In genomic region chr1:230222678-230223077, GRCh38 we compare ENCODE assay signal across 11 cellular contexts.
DNase-seq lines count a peak whose midpoint lies in the region; ATAC-seq and TF ChIP-seq lines count a peak whose summit lies in the region.
"Had no signal": no experiment of that assay in that cellular context is flagged by ENCODE, and none has a peak within 500 bp of the region (broad histone marks: within the 10 kb centered on the region; RNA-seq: fewer than 3 reads in every experiment).

No MANE protein-coding gene starts in this region.

- no peak overlapping the region for H3K27ac ChIP-seq in endodermal cell (ENCODE audit: low read depth, low read length)
- no peak overlapping the region for H3K27ac ChIP-seq in CD4-positive, alpha-beta T cell (ENCODE audit: low read depth, low read length)

- intact Hi-C loops in CD4-positive, alpha-beta T cell (cut with DNase I, micrococcal nuclease): no loop called here

- H3K27me3 Mint-ChIP-seq in endodermal cell (ENCODE audit: insufficient read depth) (no peaks in the 10 kb centered on the region), WTC11 (ENCODE audit: low read depth) (no peaks in the 10 kb centered on the region), mesothelial cell of epicardium (ENCODE audit: low read depth) (no peaks in the 10 kb centered on the region)
- H3K27me3 Mint-ChIP-seq in stimulated activated naive B cell treated with anti-CD40 and anti-IgM and Interleukin-4, amounts not matched to agents 10 μg/mL and 1 μg/mL and 100 μg/mL, for 72 hours: no peaks in the 10 kb centered on the region
- no peaks in the 10 kb centered on the region for H3K27me3 Mint-ChIP-seq in CD4-positive, alpha-beta T cell

- H3K4me3 Mint-ChIP-seq in endodermal cell (no peak overlapping the region), WTC11 (no peak overlapping the region), mesothelial cell of epicardium (no peak overlapping the region)
- no peak overlapping the region for H3K4me3 Mint-ChIP-seq in stimulated activated naive B cell treated with anti-CD40 and anti-IgM and Interleukin-4, amounts not matched to agents 10 μg/mL and 1 μg/mL and 100 μg/mL, for 72 hours
- H3K4me3 Mint-ChIP-seq in CD4-positive, alpha-beta T cell: no peak overlapping the region

- ATAC-seq in HG03354 (IDR thresholded peaks at IDR 0.05; ENCODE audit: poor library complexity, severe bottlenecking, unreplicated experiment): peak; percentile 76
- ATAC-seq in stimulated activated naive B cell treated with anti-CD40 and anti-IgM and Interleukin-4, amounts not matched to agents 10 μg/mL and 1 μg/mL and 100 μg/mL, for 72 hours (replicated peaks): peak; percentile 69 to 71
- ATAC-seq in WTC11: no peak
- ATAC-seq in CD4-positive, alpha-beta T cell (ENCODE audit: poor library complexity): no peak

- no peaks in the 10 kb centered on the region for H3K9me3 ChIP-seq in endodermal cell (ENCODE audit: control insufficient read depth, low read length)
- no peaks in the 10 kb centered on the region for H3K9me3 ChIP-seq in CD4-positive, alpha-beta T cell (ENCODE audit: control insufficient read depth, low read length)

- H3K36me3 Mint-ChIP-seq in endodermal cell (ENCODE audit: low read depth) (no peaks in the 10 kb centered on the region), WTC11 (no peaks in the 10 kb centered on the region), mesothelial cell of epicardium (no peaks in the 10 kb centered on the region)
- peaks cover 15 to 41% of the 10 kb centered on the region in 2 donors for H3K36me3 Mint-ChIP-seq in stimulated activated naive B cell treated with anti-CD40 and anti-IgM and Interleukin-4, amounts not matched to agents 10 μg/mL and 1 μg/mL and 100 μg/mL, for 72 hours
- no peaks in the 10 kb centered on the region for H3K36me3 Mint-ChIP-seq in CD4-positive, alpha-beta T cell (ENCODE audit: low read depth)

- CTCF ChIA-PET in WTC11 (lab: Charles Lee): interaction anchor here (0.6 to 1.1 kb wide), 2 partner anchors 9 to 64 kb away, joined by 3 to 4 read pairs; no protein-coding TSS in a partner anchor
- CTCF ChIA-PET in CD4-positive, alpha-beta T cell (lab: Charles Lee): no interaction called here

- H3K27me3 ChIP-seq in endodermal cell (ENCODE audit: control insufficient read depth, insufficient read depth, low read length, poor library complexity, severe bottlenecking): no peaks in the 10 kb centered on the region
- no peaks in the 10 kb centered on the region for H3K27me3 ChIP-seq in CD4-positive, alpha-beta T cell (ENCODE audit: control insufficient read depth, insufficient read depth, low read length)

- POLR2A ChIA-PET in WTC11 (lab: Charles Lee): no interaction called here
- POLR2A ChIA-PET in CD4-positive, alpha-beta T cell (lab: Charles Lee): no interaction called here

- no peaks in the 10 kb centered on the region for H3K36me3 ChIP-seq in endodermal cell (ENCODE audit: control insufficient read depth, insufficient read depth, low read length)

- TF ChIP-seq CTCF in GM12864 (IDR thresholded peaks at IDR 0.05; ENCODE audit: low read depth, low read length, missing control alignments) (peak; percentile 7), endodermal cell (conservative IDR thresholded peaks at IDR 0.05) (peak; percentile 39), WTC11 (IDR thresholded peaks at IDR 0.05) (no peak), mesothelial cell of epicardium (IDR thresholded peaks at IDR 0.05; ENCODE audit: unreplicated experiment) (no peak)
- no peak for TF ChIP-seq CTCF in CD4-positive, alpha-beta T cell (IDR thresholded peaks at IDR 0.05)

- no peak overlapping the region for H3K27ac Mint-ChIP-seq in endodermal cell
- H3K27ac Mint-ChIP-seq in stimulated activated naive B cell treated with anti-CD40 and anti-IgM and Interleukin-4, amounts not matched to agents 10 μg/mL and 1 μg/mL and 100 μg/mL, for 72 hours: no peak overlapping the region
- no peak overlapping the region for H3K27ac Mint-ChIP-seq in WTC11
- no peak overlapping the region for H3K27ac Mint-ChIP-seq in CD4-positive, alpha-beta T cell
- H3K27ac Mint-ChIP-seq in mesothelial cell of epicardium: no peak overlapping the region

- no peaks in the 10 kb centered on the region for H3K4me1 ChIP-seq in endodermal cell (ENCODE audit: control insufficient read depth, insufficient read depth, low read length)

- 100% methylated on average over 1 of the region's 2 CpGs; no CpG with 5 or more reads in 1 of the 2 experiments for WGBS in endodermal cell (ENCODE audit: insufficient coverage in 1 of 2, insufficient read length in 1 of 2), 2 experiments

- no peak overlapping the region for H3K9ac ChIP-seq in endodermal cell (ENCODE audit: extremely low read depth, low read length, poor library complexity, severe bottlenecking)

- H3K4me3 ChIP-seq in GM12864 (ENCODE audit: low read depth, low read length): no peak overlapping the region
- H3K4me3 ChIP-seq in endodermal cell (ENCODE audit: low read length): no peak overlapping the region

- DNase-seq in GM12864 (ENCODE audit: low read depth): no peak
- DNase-seq in endodermal cell: no peak
- no peak for DNase-seq in stimulated activated naive B cell treated with anti-CD40 and anti-IgM and Interleukin-4, amounts not matched to agents 10 μg/mL and 1 μg/mL and 100 μg/mL, for 72 hours
- DNase-seq in WTC11 (ENCODE audit: low spot score): no peak
- no peak for DNase-seq in CD4-positive, alpha-beta T cell
- no peak for DNase-seq in mesothelial cell of epicardium (ENCODE audit: low spot score in 2 of 2, unreplicated experiment in 2 of 2)
- DNase-seq: activated CD4-positive, CD25-positive, alpha-beta regulatory T cell treated with anti-CD3 and anti-CD28 coated beads, Interleukin-2, amount 50 U/mL, for 72 hours; caudate nucleus; DMS79 treated with DMSO at 0.1 percent for 48 hours; NCI-H82 had no signal

- H3K9me3 Mint-ChIP-seq in endodermal cell: no peaks in the 10 kb centered on the region
- no peaks in the 10 kb centered on the region for H3K9me3 Mint-ChIP-seq in stimulated activated naive B cell treated with anti-CD40 and anti-IgM and Interleukin-4, amounts not matched to agents 10 μg/mL and 1 μg/mL and 100 μg/mL, for 72 hours
- H3K9me3 Mint-ChIP-seq in WTC11: no peaks in the 10 kb centered on the region
- H3K9me3 Mint-ChIP-seq in CD4-positive, alpha-beta T cell: no peaks in the 10 kb centered on the region
- H3K9me3 Mint-ChIP-seq in mesothelial cell of epicardium: no peaks in the 10 kb centered on the region

- peaks cover 30% of the 10 kb centered on the region for H3K4me1 Mint-ChIP-seq in endodermal cell
- peaks cover 26 to 65% of the 10 kb centered on the region in 2 donors for H3K4me1 Mint-ChIP-seq in stimulated activated naive B cell treated with anti-CD40 and anti-IgM and Interleukin-4, amounts not matched to agents 10 μg/mL and 1 μg/mL and 100 μg/mL, for 72 hours
- H3K4me1 Mint-ChIP-seq in WTC11: peaks cover 55% of the 10 kb centered on the region
- no peaks in the 10 kb centered on the region for H3K4me1 Mint-ChIP-seq in CD4-positive, alpha-beta T cell (ENCODE audit: low read depth)
- peaks cover 4% of the 10 kb centered on the region for H3K4me1 Mint-ChIP-seq in mesothelial cell of epicardium

TF ChIP-seq in WTC11, 78 proteins besides CTCF, POLR2A, EP300 and RAD21 (continues in another document):
- TF ChIP-seq ZMAT4 (CRISPR knock-in tag; IDR thresholded peaks at IDR 0.05) (no peak), ZNF317 (CRISPR knock-in tag; IDR thresholded peaks at IDR 0.05; ENCODE audit: borderline replicate concordance, low read depth) (no peak), GABPB1 (CRISPR knock-in tag; IDR thresholded peaks at IDR 0.05) (no peak), MAX (CRISPR knock-in tag; IDR thresholded peaks at IDR 0.05) (no peak), ZBTB21 (CRISPR knock-in tag; IDR thresholded peaks at IDR 0.05; ENCODE audit: borderline replicate concordance) (no peak), RELA (CRISPR knock-in tag; IDR thresholded peaks at IDR 0.05; ENCODE audit: borderline replicate concordance) (no peak), NR1H2 (CRISPR knock-in tag; IDR thresholded peaks at IDR 0.05) (no peak), PRDM15 (CRISPR knock-in tag; IDR thresholded peaks at IDR 0.05) (no peak), NR2C2 (CRISPR knock-in tag; IDR thresholded peaks at IDR 0.05) (no peak)

Comparison
In these comparisons a context has a peak if more than half of its experiments do, and no peak if none do; other contexts are left out.
1. CTCF ChIP-seq: peak in GM12864 (single experiment) and endodermal cell (single experiment); none in WTC11 (single experiment), CD4-positive, alpha-beta T cell (single experiment) and mesothelial cell of epicardium (single experiment).
2. ATAC-seq: peak in HG03354 (single experiment) and stimulated activated naive B cell treated with anti-CD40 and anti-IgM and Interleukin-4, amounts not matched to agents 10 μg/mL and 1 μg/mL and 100 μg/mL, for 72 hours (2 of 2); none in WTC11 (single experiment) and CD4-positive, alpha-beta T cell (single experiment).